ENCODE assay signal across 8 cellular contexts in genomic region chr15:98647026-98647773, GRCh38. TPM values are rescaled to one million over a fixed set of nuclear protein-coding genes. Genes with fewer than 3 reads are reported as not detected.
DNase-seq lines count a peak whose midpoint lies in the region; ATAC-seq and TF ChIP-seq lines count a peak whose summit lies in the region.

No MANE protein-coding gene starts in this region.

- H3K4me3 ChIP-seq in ascending aorta, result peak overlapping the region; percentile 94 to 100
- peak overlapping the region; percentile 82 for H3K4me3 ChIP-seq in retinal pigment epithelial cell (ENCODE audit: low read length)

- H3K27me3 ChIP-seq in ascending aorta, result no peaks in the 10 kb centered on the region

- no peaks in the 10 kb centered on the region for H3K9me3 ChIP-seq in ascending aorta

- no peaks in the 10 kb centered on the region for H3K4me1 ChIP-seq in ascending aorta

- peak; percentile 48 for DNase-seq in DMS53 treated with DMSO at 0.1 percent for 48 hours (lab: John Stamatoyannopoulos, UW; ENCODE audit: unreplicated experiment)
- DNase-seq in KG1 (lab: John Stamatoyannopoulos, UW), result peak; percentile 14
- DNase-seq in T-helper 1 cell, result peak in 4 of 5 donors; percentile 29 to 58 (median 40)
- DNase-seq in ascending aorta (ENCODE audit: low spot score in 2 of 2), result peak in 1 of 2 donors; percentile 74
- DNase-seq in hepatic stellate cell (ENCODE audit: low spot score), result peak; percentile 61
- no peak for DNase-seq in retinal pigment epithelial cell (ENCODE audit: low read depth)
- DNase-seq in DMS153 (lab: John Stamatoyannopoulos, UW), result no peak

- no peaks in the 10 kb centered on the region for H3K36me3 ChIP-seq in ascending aorta

- intact Hi-C loops in ascending aorta (cut with DNase I), result loop anchor here (1.0 to 2.0 kb wide), 4 partner anchors 99 to 308 kb away; no protein-coding TSS in a partner anchor

- H3K27ac ChIP-seq in ascending aorta, result peak overlapping the region; percentile 74 to 93

- ATAC-seq in GM21576 (IDR thresholded peaks at IDR 0.05; ENCODE audit: unreplicated experiment), result peak; percentile 49

- peak in 1 of 3 experiments; percentile 91 for TF ChIP-seq CTCF in ascending aorta (IDR thresholded peaks at IDR 0.05)
- peak; percentile 7 for TF ChIP-seq CTCF in retinal pigment epithelial cell (conservative IDR thresholded peaks at IDR 0.05; ENCODE audit: low read depth, low read length)

RNA-seq across cellular contexts. Expression of gene IGF1R, which starts 1.1 kb away (rescaled TPM):
- total RNA-seq in ascending aorta, result 151 TPM

Comparison
In these comparisons a context has a peak if more than half of its experiments do, and no peak if none do; other contexts are left out.
1. DNase-seq: peak in DMS53 treated with DMSO at 0.1 percent for 48 hours (single experiment), KG1 (single experiment), T-helper 1 cell (4 of 5) and hepatic stellate cell (single experiment); none in retinal pigment epithelial cell (single experiment) and DMS153 (single experiment).